Comparison of ENCODE assay signal across 9 cellular contexts in genomic region chr12:75705749-75706719, GRCh38.
DNase-seq lines count a peak whose midpoint lies in the region; ATAC-seq and TF ChIP-seq lines count a peak whose summit lies in the region.
"Had no signal": no experiment of that assay in that cellular context is flagged by ENCODE, and none has a peak within 500 bp of the region (broad histone marks: within the 10 kb centered on the region; RNA-seq: fewer than 3 reads in every experiment).

No MANE protein-coding gene starts in this region.

- ATAC-seq in mucosa of descending colon (peak; percentile 59), HG03039 (IDR thresholded peaks at IDR 0.05; ENCODE audit: unreplicated experiment) (no peak), HG03139 (IDR thresholded peaks at IDR 0.05; ENCODE audit: unreplicated experiment) (no peak)

- H3K4me1 ChIP-seq in ACC112 (ENCODE audit: control insufficient read depth, insufficient read depth, low read length, unreplicated experiment) (peaks cover 29% of the 10 kb centered on the region), Karpas-422 (ENCODE audit: low read length) (peaks cover 23% of the 10 kb centered on the region), mucosa of descending colon (ENCODE audit: low read depth) (no peaks in the 10 kb centered on the region)

- no peak for TF ChIP-seq CTCF in coronary artery (IDR thresholded peaks at IDR 0.05)
- TF ChIP-seq CTCF in mucosa of descending colon (IDR thresholded peaks at IDR 0.05): no peak

- H3K36me3 ChIP-seq in ACC112 (ENCODE audit: insufficient read depth, low read length) (no peaks in the 10 kb centered on the region), Karpas-422 (ENCODE audit: insufficient read depth, low read length) (no peaks in the 10 kb centered on the region), mucosa of descending colon (ENCODE audit: low read depth) (no peaks in the 10 kb centered on the region)

- H3K4me2 ChIP-seq in Karpas-422 (ENCODE audit: low read depth, low read length, poor library complexity, severe bottlenecking): peak overlapping the region; percentile 45

- H3K9ac ChIP-seq in Karpas-422 (ENCODE audit: low read length): no peak overlapping the region

- intact Hi-C loops in mucosa of descending colon (cut with DNase I, micrococcal nuclease): no loop called here

- H3K79me2 ChIP-seq in ACC112 (ENCODE audit: control insufficient read depth, insufficient read depth, low read length, unreplicated experiment) (no peaks in the 10 kb centered on the region), Karpas-422 (ENCODE audit: low read length) (no peaks in the 10 kb centered on the region)

- no peaks in the 10 kb centered on the region for H3K27me3 ChIP-seq in ACC112 (ENCODE audit: insufficient read depth, low read length)
- no peaks in the 10 kb centered on the region for H3K27me3 ChIP-seq in Karpas-422 (ENCODE audit: low read length)

- no peak for DNase-seq in Karpas-422
- DNase-seq in coronary artery (ENCODE audit: low spot score): no peak
- DNase-seq in mucosa of descending colon: peak in 2 of 3 donors; percentile 9 to 54
- DNase-seq in NK-92 treated with Interleukin-12 subunit alpha and Interleukin-12 subunit beta, amount 100 ng/mL, for 24 hours (lab: John Stamatoyannopoulos, UW): no peak
- DNase-seq in SKM-1 treated with dmso at 0.1 percent for 144 hours (lab: John Stamatoyannopoulos, UW; ENCODE audit: unreplicated experiment): no peak

- peak overlapping the region; percentile 95 for H3K27ac ChIP-seq in ACC112 (ENCODE audit: low read depth, low read length)
- no peak overlapping the region for H3K27ac ChIP-seq in Karpas-422 (ENCODE audit: low read length)
- peak overlapping the region; percentile 25 to 32 for H3K27ac ChIP-seq in coronary artery
- H3K27ac ChIP-seq: VCaP had no signal

- H3K9me3 ChIP-seq in Karpas-422 (ENCODE audit: low read length): no peaks in the 10 kb centered on the region
- no peaks in the 10 kb centered on the region for H3K9me3 ChIP-seq in mucosa of descending colon

- H3K9me2 ChIP-seq in Karpas-422 (replicated peaks; ENCODE audit: insufficient read depth, low read length): no peaks in the 10 kb centered on the region

- H2AFZ ChIP-seq in ACC112 (ENCODE audit: low read length, unreplicated experiment): peak overlapping the region; percentile 41
- 0 out of 2 replicates have a peak overlapping the region, but pooled peaks have one; percentile 12 for H2AFZ ChIP-seq in Karpas-422 (ENCODE audit: low read length)

- peak overlapping the region; percentile 39 for H3K4me3 ChIP-seq in ACC112 (ENCODE audit: low read depth, low read length)
- 0 out of 2 replicates have a peak overlapping the region, but pooled peaks have one; percentile 6 for H3K4me3 ChIP-seq in Karpas-422 (ENCODE audit: low read length)
- no peak overlapping the region for H3K4me3 ChIP-seq in coronary artery
- no peak overlapping the region for H3K4me3 ChIP-seq in mucosa of descending colon

- H4K20me1 ChIP-seq in Karpas-422 (ENCODE audit: insufficient read depth, low read depth, low read length): no peaks in the 10 kb centered on the region

Comparison
In these comparisons a context has a peak if more than half of its experiments do, and no peak if none do; other contexts are left out.
1. H3K4me3 ChIP-seq: peak in ACC112 (single experiment) and Karpas-422 (single experiment); none in coronary artery (single experiment) and mucosa of descending colon (single experiment).
2. DNase-seq: peak in mucosa of descending colon (2 of 3); none in Karpas-422 (single experiment), coronary artery (single experiment), NK-92 treated with Interleukin-12 subunit alpha and Interleukin-12 subunit beta, amount 100 ng/mL, for 24 hours (single experiment) and SKM-1 treated with dmso at 0.1 percent for 144 hours (single experiment).